ENCODE assay signal across 17 cellular contexts in genomic region chr10:5517546-5517945, GRCh38. TPM values are rescaled to one million over a fixed set of nuclear protein-coding genes. Genes with fewer than 3 reads are reported as not detected.
"Had no signal": no experiment of that assay in that cellular context is flagged by ENCODE, and none has a peak within 500 bp of the region (broad histone marks: within the 10 kb centered on the region; RNA-seq: fewer than 3 reads in every experiment).

No MANE protein-coding gene starts in this region.

- DNase-seq: activated CD4-positive, alpha-beta T cell treated with anti-CD3 and anti-CD28 coated beads for 48 hours; activated CD4-positive, alpha-beta T cell treated with anti-CD3 and anti-CD28 coated beads, Interleukin-2, amount 50 U/mL, for 4 hours; activated CD8-positive, alpha-beta memory T cell treated with anti-CD3 and anti-CD28 coated beads, Interleukin-2, amount 50 U/mL, for 48 hours; activated CD8-positive, alpha-beta T cell treated with anti-CD3 and anti-CD28 coated beads, Interleukin-2, amount 10 ng/mL, durations not matched to agents 7 days and 5 days; activated naive CD4-positive, alpha-beta T cell treated with Interleukin-2 at 50 U/mL for 16 hours; activated T-cell treated with anti-CD3 and anti-CD28 coated beads, Interleukin-2, amount 50 U/mL, for 1 hour; amygdala; KG1; NCI-H1048; NCI-H1417 treated with DMSO at 0.1 percent for 48 hours; NCI-H1694 had no signal

- FAIRE-seq: astrocyte had no signal

- ATAC-seq: activated CD8-positive, alpha-beta T cell treated with anti-CD3 and anti-CD28 coated beads, Interleukin-2, amount 10 ng/mL, durations not matched to agents 7 days and 5 days; WTC11 had no signal

RNA-seq across cellular contexts. Expression of gene CALML3, which starts 7.2 kb away (rescaled TPM):
- total RNA-seq: activated CD8-positive, alpha-beta T cell treated with anti-CD3 and anti-CD28 coated beads, Interleukin-2, amount 10 ng/mL, durations not matched to agents 7 days and 5 days; astrocyte; LHCN-M2; M059J; PC-3; SK-MEL-5; WTC11 had no signal

RNA-seq across cellular contexts. Expression of gene CALML5, which starts 18.2 kb away (rescaled TPM):
- total RNA-seq: activated CD8-positive, alpha-beta T cell treated with anti-CD3 and anti-CD28 coated beads, Interleukin-2, amount 10 ng/mL, durations not matched to agents 7 days and 5 days; astrocyte; LHCN-M2; M059J; PC-3; SK-MEL-5; WTC11 had no signal
